11 cellular contexts compared by ENCODE assay signal in genomic region chr4:40333921-40334352, GRCh38. TPM values are rescaled to one million over a fixed set of nuclear protein-coding genes. Genes with fewer than 3 reads are reported as not detected.
DNase-seq lines count a peak whose midpoint lies in the region; ATAC-seq lines count a peak whose summit lies in the region.
"Had no signal": no experiment of that assay in that cellular context is flagged by ENCODE, and none has a peak within 500 bp of the region (broad histone marks: within the 10 kb centered on the region; RNA-seq: fewer than 3 reads in every experiment).

No MANE protein-coding gene starts in this region.

- H3K36me3 ChIP-seq in MG63, result no peaks in the 10 kb centered on the region

- H3K9me3 ChIP-seq in MG63, result no peaks in the 10 kb centered on the region

- ATAC-seq in HG03039 (IDR thresholded peaks at IDR 0.05; ENCODE audit: unreplicated experiment), result no peak

- peak; percentile 70 for DNase-seq in COLO829 (ENCODE audit: low spot score)
- DNase-seq in MG63, result peak; percentile 63
- peak; percentile 75 for DNase-seq in SW480 (ENCODE audit: low spot score)
- peak; percentile 91 for DNase-seq in islet precursor cell
- no peak for DNase-seq in NK-92 treated with Interleukin-12 subunit alpha and Interleukin-12 subunit beta, amount 100 ng/mL, for 24 hours (lab: John Stamatoyannopoulos, UW)
- DNase-seq in effector CD4-positive, alpha-beta T cell, result no peak
- no peak for DNase-seq in GM19240 (ENCODE audit: insufficient read length, low spot score)
- DNase-seq: activated CD8-positive, alpha-beta memory T cell treated with anti-CD3 and anti-CD28 coated beads, Interleukin-2, amount 50 U/mL, for 48 hours; NCI-H526 treated with DMSO at 0.1 percent for 48 hours; occipital lobe had no signal

- no peak overlapping the region for H3K4me3 ChIP-seq in MG63

- H3K27me3 ChIP-seq in MG63, result no peaks in the 10 kb centered on the region

RNA-seq across cellular contexts. Expression of gene CHRNA9, which starts 1.2 kb away (rescaled TPM):
- not detected in 2 replicates for total RNA-seq in MG63 (2014; rRNA removed; shearing (Covaris generic); ENCODE audit: low replicate concordance)

Comparison
In these comparisons a context has a peak if more than half of its experiments do, and no peak if none do; other contexts are left out.
1. DNase-seq: peak in COLO829 (single experiment), MG63 (single experiment), SW480 (single experiment) and islet precursor cell (single experiment); none in NK-92 treated with Interleukin-12 subunit alpha and Interleukin-12 subunit beta, amount 100 ng/mL, for 24 hours (single experiment), effector CD4-positive, alpha-beta T cell (single experiment) and GM19240 (single experiment).